ENCODE assay signal across 15 cellular contexts in the genomic region with DNA sequence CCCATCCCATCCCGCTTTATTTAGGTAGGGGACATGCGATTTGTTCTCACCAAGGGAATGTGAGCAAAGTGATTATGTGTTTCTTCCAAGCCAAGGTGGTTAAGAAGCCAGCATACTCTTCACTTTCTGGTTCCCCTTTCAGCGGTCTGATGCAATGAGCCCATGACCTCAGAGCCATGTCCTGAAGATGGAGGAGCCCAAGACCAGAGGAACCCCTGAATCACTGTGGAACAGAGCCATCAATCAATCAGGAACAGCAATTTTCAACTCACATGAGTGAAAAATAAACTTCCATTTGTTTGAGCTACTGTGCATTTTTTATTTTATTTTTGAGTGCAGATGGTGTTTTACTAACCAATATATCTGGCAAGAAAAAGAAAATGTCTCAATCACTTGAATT. TPM values are rescaled to one million over a fixed set of nuclear protein-coding genes. Genes with fewer than 3 reads are reported as not detected.
"Had no signal": no experiment of that assay in that cellular context is flagged by ENCODE, and none has a peak within 500 bp of the region (broad histone marks: within the 10 kb centered on the region; RNA-seq: fewer than 3 reads in every experiment).

No MANE protein-coding gene starts in this region.

- H3K36me3 ChIP-seq: brain microvascular endothelial cell, neutrophil, tibial artery had no signal

- H3K9me3 ChIP-seq: neutrophil, tibial artery had no signal

- DNase-seq: activated CD4-positive, alpha-beta T cell treated with anti-CD3 and anti-CD28 coated beads, Interleukin-2, amount 50 U/mL, for 1 hour; activated CD4-positive, CD25-positive, alpha-beta regulatory T cell; activated effector memory CD4-positive, alpha-beta T cell treated with anti-CD3 and anti-CD28 coated beads, Interleukin-2, amount 50 U/mL, for 16 hours; activated T-cell treated with anti-CD3 and anti-CD28 coated beads, Interleukin-2, amount 50 U/mL, for 1 hour; amygdala; brain microvascular endothelial cell; effector memory CD4-positive, alpha-beta T cell; hippocampal formation; naive thymus-derived CD8-positive, alpha-beta T cell; posterior cingulate gyrus had no signal

- H3K4me3 ChIP-seq: tibial artery had no signal

- H3K36me3 Mint-ChIP-seq: activated naive CD4-positive, alpha-beta T cell treated with anti-CD3 and anti-CD28 coated beads, Interleukin-2, amount 50 U/mL, for 72 hours; naive thymus-derived CD8-positive, alpha-beta T cell; stimulated activated effector memory CD8-positive, alpha-beta T cell treated with anti-CD3 and anti-CD28 coated beads, Interleukin-12 subunit alpha, Interleukin-12 subunit beta, amount 100 ng/mL, for 72 hours had no signal

- H3K9me3 Mint-ChIP-seq: activated naive CD4-positive, alpha-beta T cell treated with anti-CD3 and anti-CD28 coated beads, Interleukin-2, amount 50 U/mL, for 72 hours; stimulated activated effector memory CD8-positive, alpha-beta T cell treated with anti-CD3 and anti-CD28 coated beads, Interleukin-12 subunit alpha, Interleukin-12 subunit beta, amount 100 ng/mL, for 72 hours had no signal

- H3K4me1 Mint-ChIP-seq: naive thymus-derived CD8-positive, alpha-beta T cell; stimulated activated effector memory CD8-positive, alpha-beta T cell treated with anti-CD3 and anti-CD28 coated beads, Interleukin-12 subunit alpha, Interleukin-12 subunit beta, amount 100 ng/mL, for 72 hours had no signal

- H3K27ac ChIP-seq: brain microvascular endothelial cell, neutrophil, tibial artery had no signal

- ATAC-seq: activated naive CD4-positive, alpha-beta T cell treated with anti-CD3 and anti-CD28 coated beads, Interleukin-2, amount 50 U/mL, for 72 hours; naive thymus-derived CD8-positive, alpha-beta T cell; right cardiac atrium; stimulated activated effector memory CD8-positive, alpha-beta T cell treated with anti-CD3 and anti-CD28 coated beads, Interleukin-12 subunit alpha, Interleukin-12 subunit beta, amount 100 ng/mL, for 72 hours had no signal

- H3K27me3 ChIP-seq: brain microvascular endothelial cell, tibial artery had no signal

- H3K4me3 Mint-ChIP-seq: naive thymus-derived CD8-positive, alpha-beta T cell; stimulated activated effector memory CD8-positive, alpha-beta T cell treated with anti-CD3 and anti-CD28 coated beads, Interleukin-12 subunit alpha, Interleukin-12 subunit beta, amount 100 ng/mL, for 72 hours had no signal

- H3K27ac Mint-ChIP-seq: activated naive CD4-positive, alpha-beta T cell treated with anti-CD3 and anti-CD28 coated beads, Interleukin-2, amount 50 U/mL, for 72 hours; naive thymus-derived CD8-positive, alpha-beta T cell; stimulated activated effector memory CD8-positive, alpha-beta T cell treated with anti-CD3 and anti-CD28 coated beads, Interleukin-12 subunit alpha, Interleukin-12 subunit beta, amount 100 ng/mL, for 72 hours had no signal

RNA-seq across cellular contexts. Expression of a gene that starts 10.8 kb away (rescaled TPM):
- total RNA-seq: activated naive CD4-positive, alpha-beta T cell treated with anti-CD3 and anti-CD28 coated beads, Interleukin-2, amount 50 U/mL, for 72 hours; naive thymus-derived CD8-positive, alpha-beta T cell had no signal
- polyA plus RNA-seq: naive thymus-derived CD8-positive, alpha-beta T cell had no signal
